ENCODE assay signal across 12 cellular contexts in genomic region chr11:128458316-128458715, GRCh38.
DNase-seq lines count a peak whose midpoint lies in the region; ATAC-seq and TF ChIP-seq lines count a peak whose summit lies in the region.
"Had no signal": no experiment of that assay in that cellular context is flagged by ENCODE, and none has a peak within 500 bp of the region (broad histone marks: within the 10 kb centered on the region; RNA-seq: fewer than 3 reads in every experiment).

No MANE protein-coding gene starts in this region.

- H3K27me3 ChIP-seq in RWPE2 (ENCODE audit: insufficient read depth, poor library complexity, severe bottlenecking): no peaks in the 10 kb centered on the region
- H3K27me3 ChIP-seq: MG63 had no signal

- no peaks in the 10 kb centered on the region for H3K9me3 ChIP-seq in RWPE2 (ENCODE audit: severe bottlenecking)
- H3K9me3 ChIP-seq: MG63 had no signal

- peak; percentile 49 for ATAC-seq in RWPE2 (ENCODE audit: low read depth)
- peak; percentile 42 for ATAC-seq in sciatic nerve
- no peak for ATAC-seq in HG02938 (IDR thresholded peaks at IDR 0.05; ENCODE audit: unreplicated experiment)

- TF ChIP-seq CTCF in RWPE2 (IDR thresholded peaks at IDR 0.05; ENCODE audit: poor library complexity, severe bottlenecking): no peak

- DNase-seq in EL (peak; percentile 97), RWPE2 (ENCODE audit: low spot score) (no peak), epithelial cell of prostate (ENCODE audit: low read depth, low spot score) (no peak), sciatic nerve (ENCODE audit: low spot score) (no peak), DMS79 (lab: John Stamatoyannopoulos, UW) (no peak), GM19240 (ENCODE audit: insufficient read length, low spot score) (no peak), NCI-H1105 (lab: John Stamatoyannopoulos, UW) (no peak)
- DNase-seq: anterior cingulate cortex, hypothalamus, MG63 had no signal

- intact Hi-C loops in sciatic nerve (cut with DNase I): no loop called here

- H3K27ac ChIP-seq in RWPE2 (ENCODE audit: poor library complexity, severe bottlenecking) (peak overlapping the region; percentile 42), epithelial cell of prostate (peak overlapping the region; percentile 29)
- H3K27ac ChIP-seq: VCaP had no signal

- no peak overlapping the region for H3K4me3 ChIP-seq in RWPE2 (ENCODE audit: severe bottlenecking)
- H3K4me3 ChIP-seq: MG63 had no signal

- H3K36me3 ChIP-seq in RWPE2 (ENCODE audit: low read depth): peaks cover 60% of the 10 kb centered on the region

- peaks cover 12% of the 10 kb centered on the region for H3K4me1 ChIP-seq in RWPE2 (ENCODE audit: insufficient read depth, poor library complexity, severe bottlenecking)
